Comparison of ENCODE assay signal across 11 cellular contexts in the genomic region with DNA sequence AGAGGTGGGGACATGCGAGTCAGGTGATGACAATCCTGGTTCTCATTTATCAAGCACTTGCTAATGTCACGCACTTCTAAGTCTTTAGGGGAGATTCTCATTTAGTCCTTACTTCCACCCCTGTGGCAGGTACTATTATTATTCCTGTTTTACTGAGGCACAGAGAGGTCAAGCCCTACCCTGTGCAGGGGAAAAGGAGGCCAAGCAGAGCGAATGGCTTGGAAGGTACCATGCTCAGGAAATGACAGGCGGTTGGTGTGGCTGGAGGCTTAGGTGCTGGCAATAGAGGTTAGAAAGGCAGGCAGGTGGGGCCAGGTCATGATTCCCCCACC.
DNase-seq lines count a peak whose midpoint lies in the region; ATAC-seq and TF ChIP-seq lines count a peak whose summit lies in the region.
"Had no signal": no experiment of that assay in that cellular context is flagged by ENCODE, and none has a peak within 500 bp of the region (broad histone marks: within the 10 kb centered on the region; RNA-seq: fewer than 3 reads in every experiment).

No MANE protein-coding gene starts in this region.

- H3K4me3 Mint-ChIP-seq in stimulated activated naive CD8-positive, alpha-beta T cell treated with anti-CD3 and anti-CD28 coated beads, Interleukin-15, amount 100 ng/mL, for 72 hours, result peak overlapping the region in 1 of 2 donors; percentile 25
- no peak overlapping the region for H3K4me3 Mint-ChIP-seq in mesothelial cell of epicardium
- peak overlapping the region in 1 of 8 donors; percentile 37 for H3K4me3 Mint-ChIP-seq in CD4-positive, alpha-beta memory T cell

- peaks cover 66% of the 10 kb centered on the region for H3K4me1 ChIP-seq in CD4-positive, alpha-beta memory T cell (ENCODE audit: insufficient read depth, low read length)

- H3K9me3 ChIP-seq in CD4-positive, alpha-beta memory T cell (ENCODE audit: control insufficient read depth in 1 of 2, low read length in 2 of 2), result no peaks in the 10 kb centered on the region
- H3K9me3 ChIP-seq: suprapubic skin had no signal

- intact Hi-C loops in CD4-positive, alpha-beta memory T cell (cut with micrococcal nuclease), result no loop called here

- TF ChIP-seq CTCF in brain microvascular endothelial cell (IDR thresholded peaks at IDR 0.05; ENCODE audit: low read depth, low read length, missing control alignments) (no peak), mesothelial cell of epicardium (IDR thresholded peaks at IDR 0.05; ENCODE audit: unreplicated experiment) (no peak)

- peaks cover 54% of the 10 kb centered on the region for H3K27me3 Mint-ChIP-seq in stimulated activated naive CD8-positive, alpha-beta T cell treated with anti-CD3 and anti-CD28 coated beads, Interleukin-15, amount 100 ng/mL, for 72 hours
- H3K27me3 Mint-ChIP-seq in mesothelial cell of epicardium (ENCODE audit: low read depth), result peaks cover 57% of the 10 kb centered on the region
- no peaks in the 10 kb centered on the region for H3K27me3 Mint-ChIP-seq in CD4-positive, alpha-beta memory T cell

- H3K27ac ChIP-seq in brain microvascular endothelial cell, result peak overlapping the region; percentile 89
- no peak overlapping the region for H3K27ac ChIP-seq in CD4-positive, alpha-beta memory T cell (ENCODE audit: low read depth, low read length)
- H3K27ac ChIP-seq: suprapubic skin had no signal

- H3K36me3 ChIP-seq in brain microvascular endothelial cell (replicated peaks), result no peaks in the 10 kb centered on the region
- H3K36me3 ChIP-seq in CD4-positive, alpha-beta memory T cell (ENCODE audit: insufficient read depth, low read length), result no peaks in the 10 kb centered on the region
- H3K36me3 ChIP-seq: suprapubic skin had no signal

- H3K4me1 Mint-ChIP-seq in stimulated activated naive CD8-positive, alpha-beta T cell treated with anti-CD3 and anti-CD28 coated beads, Interleukin-15, amount 100 ng/mL, for 72 hours, result peaks cover 66% of the 10 kb centered on the region
- peaks cover 50% of the 10 kb centered on the region for H3K4me1 Mint-ChIP-seq in mesothelial cell of epicardium
- peaks cover 53 to 78% (median 63%) of the 10 kb centered on the region in 4 donors for H3K4me1 Mint-ChIP-seq in CD4-positive, alpha-beta memory T cell

- no peaks in the 10 kb centered on the region for H3K9me3 Mint-ChIP-seq in stimulated activated naive CD8-positive, alpha-beta T cell treated with anti-CD3 and anti-CD28 coated beads, Interleukin-15, amount 100 ng/mL, for 72 hours
- H3K9me3 Mint-ChIP-seq in mesothelial cell of epicardium, result no peaks in the 10 kb centered on the region
- no peaks in the 10 kb centered on the region for H3K9me3 Mint-ChIP-seq in CD4-positive, alpha-beta memory T cell

- H3K27ac Mint-ChIP-seq in stimulated activated naive CD8-positive, alpha-beta T cell treated with anti-CD3 and anti-CD28 coated beads, Interleukin-15, amount 100 ng/mL, for 72 hours, result no peak overlapping the region
- H3K27ac Mint-ChIP-seq in mesothelial cell of epicardium, result peak overlapping the region; percentile 81
- H3K27ac Mint-ChIP-seq in CD4-positive, alpha-beta memory T cell, result no peak overlapping the region

- H3K27me3 ChIP-seq in brain microvascular endothelial cell (replicated peaks), result no peaks in the 10 kb centered on the region
- H3K27me3 ChIP-seq in CD4-positive, alpha-beta memory T cell (ENCODE audit: insufficient read depth, low read length), result no peaks in the 10 kb centered on the region
- H3K27me3 ChIP-seq: suprapubic skin had no signal

- ATAC-seq in stimulated activated naive CD8-positive, alpha-beta T cell treated with anti-CD3 and anti-CD28 coated beads, Interleukin-15, Interleukin-2, amounts not matched to agents 100 U/mL and 50 U/mL, for 24 hours, result peak; percentile 1
- ATAC-seq in stimulated activated naive CD8-positive, alpha-beta T cell treated with anti-CD3 and anti-CD28 coated beads, Interleukin-15, amount 100 ng/mL, for 72 hours, result no peak
- ATAC-seq in HG03139 (IDR thresholded peaks at IDR 0.05; ENCODE audit: unreplicated experiment) (no peak), GM18498 (IDR thresholded peaks at IDR 0.05; ENCODE audit: unreplicated experiment) (no peak)

- H3K36me3 Mint-ChIP-seq in mesothelial cell of epicardium, result no peaks in the 10 kb centered on the region
- no peaks in the 10 kb centered on the region for H3K36me3 Mint-ChIP-seq in CD4-positive, alpha-beta memory T cell

- POLR2A ChIA-PET in CD4-positive, alpha-beta memory T cell (lab: Charles Lee; ENCODE audit: partially characterized antibody), result no interaction called here

- CTCF ChIA-PET in CD4-positive, alpha-beta memory T cell (lab: Charles Lee; ENCODE audit: partially characterized antibody), result no interaction called here

- in situ Hi-C loops in brain microvascular endothelial cell (cut with HindIII; ENCODE audit: low pct_ligation_motif_present, low sequenced_read_pairs), result no loop called here

- no peak for DNase-seq in stimulated activated naive CD8-positive, alpha-beta T cell treated with anti-CD3 and anti-CD28 coated beads, Interleukin-15, Interleukin-2, amounts not matched to agents 100 U/mL and 50 U/mL, for 24 hours
- DNase-seq in stimulated activated naive CD8-positive, alpha-beta T cell treated with anti-CD3 and anti-CD28 coated beads, Interleukin-15, amount 100 ng/mL, for 72 hours, result no peak
- DNase-seq in brain microvascular endothelial cell, result no peak
- DNase-seq in mesothelial cell of epicardium (ENCODE audit: low spot score in 2 of 2, unreplicated experiment in 2 of 2), result no peak
- DNase-seq in GF-D8 (lab: John Stamatoyannopoulos, UW), result no peak
- no peak for DNase-seq in CD4-positive, alpha-beta memory T cell
- DNase-seq: NCI-H1048 had no signal

- no peak overlapping the region for H3K4me3 ChIP-seq in brain microvascular endothelial cell (ENCODE audit: low read depth, low read length)
- H3K4me3 ChIP-seq in CD4-positive, alpha-beta memory T cell (ENCODE audit: low read length in 2 of 2), result no peak overlapping the region
- H3K4me3 ChIP-seq: coronary artery, suprapubic skin had no signal
